Comparison of ENCODE assay signal across 24 cellular contexts in the genomic region with DNA sequence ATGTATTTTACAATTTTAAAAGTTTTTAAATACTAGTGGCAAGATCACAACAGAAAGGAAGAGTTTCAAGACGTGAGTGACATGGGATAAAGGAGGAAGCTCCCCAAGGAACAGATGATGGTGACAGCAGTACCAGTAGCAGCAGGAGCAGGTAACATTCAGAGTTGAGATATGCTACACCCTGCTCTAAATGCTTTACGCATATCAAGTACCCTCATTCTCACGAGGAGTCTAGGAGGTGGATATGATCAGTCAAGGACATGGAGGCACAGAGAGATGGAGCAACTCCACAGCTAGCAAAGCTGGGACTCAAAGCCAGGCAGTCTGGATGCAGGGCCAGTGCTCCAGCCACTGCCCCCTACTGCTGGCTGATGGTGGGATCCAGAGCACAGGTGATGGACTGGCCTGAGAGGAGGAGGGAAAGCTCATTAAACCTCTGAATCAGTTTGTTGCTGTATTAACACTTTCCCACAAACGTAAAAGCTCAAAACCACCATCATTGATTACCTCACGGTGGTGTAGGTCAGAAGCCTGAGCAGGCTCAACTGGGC. TPM values are rescaled to one million over a fixed set of nuclear protein-coding genes. Genes with fewer than 3 reads are reported as not detected.
DNase-seq lines count a peak whose midpoint lies in the region; ATAC-seq and TF ChIP-seq lines count a peak whose summit lies in the region.
"Had no signal": no experiment of that assay in that cellular context is flagged by ENCODE, and none has a peak within 500 bp of the region (broad histone marks: within the 10 kb centered on the region; RNA-seq: fewer than 3 reads in every experiment).

No MANE protein-coding gene starts in this region.

- intact Hi-C loops in HCT116 (cut with micrococcal nuclease) = no loop called here
- intact Hi-C loops in mucosa of descending colon (cut with DNase I, micrococcal nuclease) = no loop called here

- no peak overlapping the region for H3K9ac ChIP-seq in HCT116 (ENCODE audit: low read length)

- DNase-seq in AG10803 (ENCODE audit: low read depth) (no peak), HCT116 (ENCODE audit: low read depth, low spot score) (no peak), mucosa of descending colon (no peak), iPS-NIHi7 (ENCODE audit: extremely low spot score) (no peak), HT-29 (ENCODE audit: low spot score) (no peak)
- DNase-seq: activated CD4-positive, alpha-beta T cell treated with anti-CD3 and anti-CD28 coated beads for 1 hour; activated CD8-positive, alpha-beta T cell treated with anti-CD3 and anti-CD28 coated beads for 36 hours; activated effector memory CD4-positive, alpha-beta T cell treated with anti-CD3 and anti-CD28 coated beads, Interleukin-2, amount 50 U/mL, for 16 hours; activated T-cell treated with anti-CD3 and anti-CD28 coated beads for 4 hours; effector memory CD8-positive, alpha-beta T cell; immature natural killer cell; left ventricle myocardium inferior; NCI-H1105 treated with DMSO at 0.1 percent for 48 hours; NCI-H2029 treated with DMSO at 0.1 percent for 48 hours; NCI-H345; posterior cingulate gyrus; SIG-M5; T-cell; upper lobe of left lung had no signal

- no peaks in the 10 kb centered on the region for H3K9me3 ChIP-seq in HCT116 (ENCODE audit: control insufficient read depth in 1 of 2, insufficient read depth in 1 of 2, low read depth in 1 of 2, low read length in 2 of 2)
- H3K9me3 ChIP-seq in mucosa of descending colon = no peaks in the 10 kb centered on the region
- H3K9me3 ChIP-seq: left ventricle myocardium inferior, upper lobe of left lung had no signal

- no peak overlapping the region for H3K27ac ChIP-seq in HCT116 (ENCODE audit: low read depth, low read length)
- H3K27ac ChIP-seq: foreskin keratinocyte, left ventricle myocardium inferior, upper lobe of left lung had no signal

- CTCF ChIA-PET in HCT116 (lab: Charles Lee) = interaction anchor here (1.2 kb wide), 1 partner anchor 325 kb away, joined by 3 read pairs; no protein-coding TSS in a partner anchor

- H3K4me3 ChIP-seq in AG10803 (ENCODE audit: low read length) (no peak overlapping the region), HCT116 (replicated peaks in 1 of 2; ENCODE audit: low read depth in 1 of 2, low read length in 2 of 2) (no peak overlapping the region), mucosa of descending colon (no peak overlapping the region)
- H3K4me3 ChIP-seq: left ventricle myocardium inferior, upper lobe of left lung had no signal

- H2AFZ ChIP-seq in HCT116 (ENCODE audit: low read depth, low read length, poor library complexity, severe bottlenecking) = no peak overlapping the region

- BruUV-seq in HCT116 (replicated peaks; lab: Mats Ljungman, UMichigan) = no TSS peak

- no peaks in the 10 kb centered on the region for H3K79me2 ChIP-seq in HCT116 (ENCODE audit: insufficient read depth, low read length)

- ATAC-seq in HCT116 (peak; percentile 55), SK-N-SH treated with all-trans-retinoic acid at 6 μM for 48 hours (peak; percentile 45; the same call in 2 of the 3 replicates), mucosa of descending colon (peak; percentile 31), HG03432 (IDR thresholded peaks at IDR 0.05; ENCODE audit: unreplicated experiment) (no peak), HG02571 (IDR thresholded peaks at IDR 0.05; ENCODE audit: unreplicated experiment) (no peak)
- ATAC-seq: activated CD8-positive, alpha-beta T cell treated with anti-CD3 and anti-CD28 coated beads for 36 hours; effector memory CD8-positive, alpha-beta T cell; esophagus mucosa; foreskin keratinocyte; T-cell had no signal

- H3K27me3 ChIP-seq in HCT116 (ENCODE audit: insufficient read depth, low read length) = no peaks in the 10 kb centered on the region
- H3K27me3 ChIP-seq: foreskin keratinocyte, upper lobe of left lung had no signal

- H3K4me1 ChIP-seq in HCT116 (ENCODE audit: control insufficient read depth in 1 of 2, insufficient read depth in 2 of 2, low read length in 2 of 2) (no peaks in the 10 kb centered on the region), mucosa of descending colon (ENCODE audit: low read depth) (no peaks in the 10 kb centered on the region)
- H3K4me1 ChIP-seq: foreskin keratinocyte, upper lobe of left lung had no signal

- TF ChIP-seq RAD21 in HCT116 (IDR thresholded peaks at IDR 0.05; ENCODE audit: low read depth) = no peak

- TF ChIP-seq CTCF in AG10803 (conservative IDR thresholded peaks at IDR 0.05; ENCODE audit: low read length) = 0 out of 2 replicates have a peak, but pooled peaks have one; percentile 8
- 0 out of 6 replicates have a peak, but pooled peaks of 1 of the 3 experiments have one; percentile 13 for TF ChIP-seq CTCF in HCT116 (IDR thresholded peaks at IDR 0.05 in 2 of 3, conservative IDR thresholded peaks at IDR 0.05 in 1 of 3; ENCODE audit: borderline replicate concordance in 1 of 3, insufficient read depth in 1 of 3, low read depth in 2 of 3, low read length in 2 of 3)
- TF ChIP-seq CTCF in mucosa of descending colon (IDR thresholded peaks at IDR 0.05) = no peak

- no peak overlapping the region for H3K4me2 ChIP-seq in HCT116 (ENCODE audit: low read length)

- TF ChIP-seq POLR2A in HCT116 (IDR thresholded peaks at IDR 0.05; ENCODE audit: borderline replicate concordance, extremely low read depth, insufficient read depth, insufficient read length) = no peak

- no peaks in the 10 kb centered on the region for H3K9me2 ChIP-seq in HCT116 (ENCODE audit: insufficient read depth)

- H4K20me1 ChIP-seq in HCT116 (ENCODE audit: insufficient read depth) = no peaks in the 10 kb centered on the region

- H3K36me3 ChIP-seq in HCT116 (ENCODE audit: control insufficient read depth in 1 of 2, insufficient read depth in 2 of 2, low read length in 2 of 2) = peaks cover 17 to 18% of the 10 kb centered on the region in 2 experiments; a peak in 3 of 4 replicates
- H3K36me3 ChIP-seq in mucosa of descending colon (ENCODE audit: low read depth) = no peaks in the 10 kb centered on the region

- POLR2A ChIA-PET in HCT116 (lab: Charles Lee) = no interaction called here

- RAD21 ChIA-PET in HCT116 (lab: Charles Lee; ENCODE audit: low non-redundant PET in 1 of 2, low total read pairs in 2 of 2, uncharacterized antibody in 2 of 2, unreplicated experiment in 2 of 2) = no interaction called here

TF ChIP-seq in HCT116, 20 proteins besides CTCF, POLR2A, EP300 and RAD21 (continues in another document):
- TF ChIP-seq ZNF274 (IDR thresholded peaks at IDR 0.05; ENCODE audit: low read depth, low read length) (no peak), CEBPB (IDR thresholded peaks at IDR 0.05; ENCODE audit: low read depth) (no peak), SRF (IDR thresholded peaks at IDR 0.05; ENCODE audit: low read depth) (no peak), EZH2 (IDR thresholded peaks at IDR 0.05) (no peak), ZFX (IDR thresholded peaks at IDR 0.05) (no peak), TCF7L2 (IDR thresholded peaks at IDR 0.05; ENCODE audit: borderline replicate concordance, extremely low read depth, insufficient read depth, insufficient read length) (no peak), SP1 (IDR thresholded peaks at IDR 0.05; ENCODE audit: low read depth) (no peak), ELF1 (IDR thresholded peaks at IDR 0.05; ENCODE audit: borderline replicate concordance, low read depth) (no peak), FOSL1 (IDR thresholded peaks at IDR 0.05; ENCODE audit: low read depth) (no peak), POLR2AphosphoS5 (IDR thresholded peaks at IDR 0.05; ENCODE audit: low read depth, low read length) (no peak), EZH2phosphoT487 (IDR thresholded peaks at IDR 0.05; ENCODE audit: borderline replicate concordance) (no peak)
- TF ChIP-seq, protein P1, sequence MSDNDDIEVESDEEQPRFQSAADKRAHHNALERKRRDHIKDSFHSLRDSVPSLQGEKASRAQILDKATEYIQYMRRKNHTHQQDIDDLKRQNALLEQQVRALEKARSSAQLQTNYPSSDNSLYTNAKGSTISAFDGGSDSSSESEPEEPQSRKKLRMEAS (IDR thresholded peaks at IDR 0.05) = no peak

TF ChIP-seq in SK-N-SH treated with all-trans-retinoic acid at 6 μM for 48 hours, 23 proteins besides CTCF, POLR2A, EP300 and RAD21:
- TF ChIP-seq TCF4 (CRISPR knock-in tag; IDR thresholded peaks at IDR 0.05; ENCODE audit: borderline replicate concordance) = no peak
- TF ChIP-seq ZC3H10 (CRISPR knock-in tag; IDR thresholded peaks at IDR 0.05) = no peak
- TF ChIP-seq, protein P2, sequence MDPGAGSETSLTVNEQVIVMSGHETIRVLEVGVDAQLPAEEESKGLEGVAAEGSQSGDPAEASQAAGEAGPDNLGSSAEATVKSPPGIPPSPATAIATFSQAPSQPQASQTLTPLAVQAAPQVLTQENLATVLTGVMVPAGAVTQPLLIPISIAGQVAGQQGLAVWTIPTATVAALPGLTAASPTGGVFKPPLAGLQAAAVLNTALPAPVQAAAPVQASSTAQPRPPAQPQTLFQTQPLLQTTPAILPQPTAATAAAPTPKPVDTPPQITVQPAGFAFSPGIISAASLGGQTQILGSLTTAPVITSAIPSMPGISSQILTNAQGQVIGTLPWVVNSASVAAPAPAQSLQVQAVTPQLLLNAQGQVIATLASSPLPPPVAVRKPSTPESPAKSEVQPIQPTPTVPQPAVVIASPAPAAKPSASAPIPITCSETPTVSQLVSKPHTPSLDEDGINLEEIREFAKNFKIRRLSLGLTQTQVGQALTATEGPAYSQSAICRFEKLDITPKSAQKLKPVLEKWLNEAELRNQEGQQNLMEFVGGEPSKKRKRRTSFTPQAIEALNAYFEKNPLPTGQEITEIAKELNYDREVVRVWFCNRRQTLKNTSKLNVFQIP (CRISPR knock-in tag; IDR thresholded peaks at IDR 0.05; ENCODE audit: borderline replicate concordance, low read depth) = no peak
- no peak for TF ChIP-seq GLIS3 (CRISPR knock-in tag; IDR thresholded peaks at IDR 0.05)
- no peak for TF ChIP-seq ZNF8 (CRISPR knock-in tag; IDR thresholded peaks at IDR 0.05)

RNA-seq across cellular contexts. Expression of a gene that starts 17.5 kb away (rescaled TPM):
- total RNA-seq in HCT116 (2021; ENCODE audit: unreplicated experiment) (14.2 TPM), mucosa of descending colon (10 to 100 TPM; 10.8 to 12.2 (median 11.5) TPM)
- polyA plus RNA-seq in HCT116 (2012) = 22.2 and 26.9 TPM in 2 replicates
- 12.0 and 12.6 TPM in 2 replicates for total RNA-seq in HT-29 (2014; rRNA removed; shearing (Covaris generic))

RNA-seq across cellular contexts. Expression of a gene that starts 29.1 kb away (rescaled TPM):
- total RNA-seq in HCT116 (2021; ENCODE audit: unreplicated experiment) = 32.5 TPM
- 9.7 and 15.0 TPM in 2 replicates for polyA plus RNA-seq in HCT116 (2012)
- 100 to 1,000 TPM in 1 of 3 donors, 10 to 100 TPM in 2; 62.1 to 107 (median 93.8) TPM for total RNA-seq in mucosa of descending colon
- 30.6 and 35.6 TPM in 2 replicates for total RNA-seq in HT-29 (2014; rRNA removed; shearing (Covaris generic))

RNA-seq across cellular contexts. Expression of a gene that starts 37.6 kb away (rescaled TPM):
- total RNA-seq in HCT116 (2021; ENCODE audit: unreplicated experiment) = 7.1 TPM
- 2.3 and 3.8 TPM in 2 replicates for polyA plus RNA-seq in HCT116 (2012)
- 10 to 100 TPM in 2 of 3 donors, 1 to 10 TPM in 1; 8.2 to 23.5 (median 15.8) TPM for total RNA-seq in mucosa of descending colon
- 0.57 and 3.8 TPM in 2 replicates for total RNA-seq in HT-29 (2014; rRNA removed; shearing (Covaris generic))

Comparison
In these comparisons a context has a peak if more than half of its experiments do, and no peak if none do; other contexts are left out.
1. ATAC-seq: peak in HCT116 (single experiment), SK-N-SH treated with all-trans-retinoic acid at 6 μM for 48 hours (single experiment) and mucosa of descending colon (single experiment); none in HG03432 (single experiment) and HG02571 (single experiment).